ENCODE assay signal across 7 cellular contexts in genomic region chr20:48396981-48397688, GRCh38.
A peak's percentile ranks its signal among the peaks of the same experiment; 100 is the strongest.
DNase-seq lines count a peak whose midpoint lies in the region; ATAC-seq, FAIRE-seq and TF ChIP-seq lines count a peak whose summit lies in the region.
"Not testable (repeated sequence)": the region's sequence is repeated elsewhere in the genome, so short reads cannot be mapped to it uniquely, and the experiment has no call there.

No MANE protein-coding gene starts in this region.

- H3K4me3 ChIP-seq in BLaER1 treated with 17β-estradiol and CSF1 and Interleukin-3, amounts not matched to agents 10 nM and 100 nM: 0 out of 20 replicates have a peak overlapping the region, but pooled peaks of 1 of the 10 experiments have one; percentile 44
- H3K4me3 ChIP-seq in SJCRH30: 0 out of 2 replicates have a peak overlapping the region, but pooled peaks have one; percentile 1
- not testable (repeated sequence) for H3K4me3 ChIP-seq in fibroblast of lung (replicated peaks in 1 of 4; ENCODE audit: control extremely low read depth in 1 of 4, insufficient read depth in 1 of 4, low read depth in 3 of 4, low read length in 4 of 4); neural progenitor cell

- H3K27me3 ChIP-seq in BLaER1 treated with 17β-estradiol and CSF1 and Interleukin-3, amounts not matched to agents 10 nM and 100 nM: peaks cover 0 to 15% (median 0%) of the 10 kb centered on the region in 11 experiments; a peak in 2 of 22 replicates
- H3K27me3 ChIP-seq in SJCRH30; fibroblast of lung (ENCODE audit: control insufficient read depth, insufficient read depth, low read length); neural progenitor cell: not testable (repeated sequence)

- H2AFZ ChIP-seq in fibroblast of lung (ENCODE audit: low read length); neural progenitor cell (replicated peaks): not testable (repeated sequence)

- H3K4me1 Mint-ChIP-seq in neural progenitor cell: peaks cover 60% of the 10 kb centered on the region

- peak overlapping the region; percentile 24 to 95 (median 82); a peak in 19 of 22 replicates for H3K4me2 ChIP-seq in BLaER1 treated with 17β-estradiol and CSF1 and Interleukin-3, amounts not matched to agents 10 nM and 100 nM
- not testable (repeated sequence) for H3K4me2 ChIP-seq in fibroblast of lung (ENCODE audit: extremely low read depth, insufficient read depth, low read length); neural progenitor cell

- peaks cover 12 to 79% (median 51%) of the 10 kb centered on the region in 10 experiments for H3K4me1 ChIP-seq in BLaER1 treated with 17β-estradiol and CSF1 and Interleukin-3, amounts not matched to agents 10 nM and 100 nM
- H3K4me1 ChIP-seq in SJCRH30 (peaks cover 45% of the 10 kb centered on the region), neural progenitor cell (peaks cover 37% of the 10 kb centered on the region)
- H3K4me1 ChIP-seq in fibroblast of lung (ENCODE audit: control insufficient read depth, extremely low read depth, insufficient read depth, low read length): not testable (repeated sequence)

- H3K36me3 Mint-ChIP-seq in neural progenitor cell: not testable (repeated sequence)

- H3F3A ChIP-seq in neural progenitor cell (ENCODE audit: low read depth): peaks cover 12% of the 10 kb centered on the region

- not testable (repeated sequence) for H3K27ac Mint-ChIP-seq in neural progenitor cell

- peaks cover 13% of the 10 kb centered on the region for H3K27me3 Mint-ChIP-seq in neural progenitor cell (ENCODE audit: insufficient read depth, low read depth)

- not testable (repeated sequence) for TF ChIP-seq CTCF in fibroblast of lung (conservative IDR thresholded peaks at IDR 0.05 in 1 of 2, IDR thresholded peaks at IDR 0.05 in 1 of 2; ENCODE audit: low read depth in 1 of 2, low read length in 2 of 2); neural progenitor cell (IDR thresholded peaks at IDR 0.05)

- H3K9ac ChIP-seq in BLaER1 treated with 17β-estradiol and CSF1 and Interleukin-3, amounts not matched to agents 10 nM and 100 nM: peak overlapping the region in 3 of 11 experiments; percentile 8 to 62 (median 61); a peak in 3 of 22 replicates
- not testable (repeated sequence) for H3K9ac ChIP-seq in fibroblast of lung (ENCODE audit: insufficient read depth, low read length); neural progenitor cell

- DNase-seq in HTR-8/SVneo (ENCODE audit: insufficient read length, low spot score); left cardiac atrium; neural progenitor cell (ENCODE audit: low spot score): not testable (repeated sequence)
- DNase-seq in NCI-H446 (lab: John Stamatoyannopoulos, UW) (peak; percentile 82 to 89), SJCRH30 (peak; percentile 88 to 95), fibroblast of lung (ENCODE audit: low read depth in 2 of 2) (peak; percentile 5 to 43)

- H4K20me1 ChIP-seq in BLaER1 treated with 17β-estradiol and CSF1 and Interleukin-3, amounts not matched to agents 10 nM and 100 nM: peaks cover 0 to 15% (median 0%) of the 10 kb centered on the region in 11 experiments; a peak in 3 of 22 replicates
- not testable (repeated sequence) for H4K20me1 ChIP-seq in fibroblast of lung (ENCODE audit: control insufficient read depth, extremely low read depth, insufficient read depth, low read length); neural progenitor cell (ENCODE audit: low read depth)

- peaks cover 14% of the 10 kb centered on the region for H3K9me3 Mint-ChIP-seq in neural progenitor cell

- H3K79me2 ChIP-seq in fibroblast of lung (ENCODE audit: control insufficient read depth, insufficient read depth, low read length); neural progenitor cell (ENCODE audit: low read depth): not testable (repeated sequence)

- H3K4me3 Mint-ChIP-seq in neural progenitor cell: peak overlapping the region; percentile 63

- peak overlapping the region in 5 of 11 experiments; percentile 38 to 77 (median 51); a peak in 8 of 22 replicates for H3K27ac ChIP-seq in BLaER1 treated with 17β-estradiol and CSF1 and Interleukin-3, amounts not matched to agents 10 nM and 100 nM
- H3K27ac ChIP-seq in SJCRH30: peak overlapping the region; percentile 80
- not testable (repeated sequence) for H3K27ac ChIP-seq in fibroblast of lung (ENCODE audit: insufficient read depth, low read length); neural progenitor cell

- H3K36me3 ChIP-seq in BLaER1 treated with 17β-estradiol and CSF1 and Interleukin-3, amounts not matched to agents 10 nM and 100 nM; SJCRH30; fibroblast of lung (ENCODE audit: control insufficient read depth, insufficient read depth, low read length); neural progenitor cell: not testable (repeated sequence)

- intact Hi-C loops in left cardiac atrium (cut with DNase I): not testable (repeated sequence)

- ATAC-seq in left cardiac atrium: peak; percentile 73 to 76

- peaks cover 19 to 36% (median 23%) of the 10 kb centered on the region in 11 experiments for H3K9me3 ChIP-seq in BLaER1 treated with 17β-estradiol and CSF1 and Interleukin-3, amounts not matched to agents 10 nM and 100 nM (replicated peaks in 1 of 11)
- H3K9me3 ChIP-seq in SJCRH30 (replicated peaks); fibroblast of lung (ENCODE audit: control insufficient read depth, insufficient read depth, low read depth, low read length); neural progenitor cell (ENCODE audit: low read depth): not testable (repeated sequence)

- FAIRE-seq in HTR-8/SVneo (lab: Jason Lieb, UNC): peak; percentile 90
